1 cellular context compared by ENCODE assay signal in the genomic region with DNA sequence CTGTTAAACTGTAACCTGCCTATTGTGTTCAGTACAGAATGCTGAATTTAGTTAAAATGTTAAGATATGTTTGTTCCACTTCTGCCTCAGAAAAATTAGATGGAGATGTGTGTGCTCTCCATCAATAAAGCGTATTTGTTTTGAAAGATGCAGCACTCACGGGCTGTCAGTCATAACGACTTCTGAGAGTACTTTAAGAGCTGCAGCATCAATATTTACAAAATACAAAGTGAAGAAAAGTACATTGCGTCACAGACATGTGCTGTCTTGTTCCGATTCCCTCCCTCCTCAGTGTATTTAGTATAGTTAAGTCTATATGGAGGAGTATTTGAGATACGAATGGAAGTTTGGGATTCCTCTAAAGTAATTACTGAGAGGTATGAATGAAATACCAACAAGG.
TF ChIP-seq lines count a peak whose summit lies in the region.

No MANE protein-coding gene starts in this region.

TF ChIP-seq in A549, 52 proteins besides CTCF, POLR2A, EP300 and RAD21 (continued from another document):
- no peak for TF ChIP-seq PHF8 (IDR thresholded peaks at IDR 0.05; ENCODE audit: borderline replicate concordance, low read depth)
- TF ChIP-seq EHF (CRISPR knock-in tag; IDR thresholded peaks at IDR 0.05): no peak
- no peak for TF ChIP-seq MAZ (IDR thresholded peaks at IDR 0.05; ENCODE audit: borderline replicate concordance, low read depth, low read length)
